Comparison of ENCODE assay signal across 16 cellular contexts in the genomic region with DNA sequence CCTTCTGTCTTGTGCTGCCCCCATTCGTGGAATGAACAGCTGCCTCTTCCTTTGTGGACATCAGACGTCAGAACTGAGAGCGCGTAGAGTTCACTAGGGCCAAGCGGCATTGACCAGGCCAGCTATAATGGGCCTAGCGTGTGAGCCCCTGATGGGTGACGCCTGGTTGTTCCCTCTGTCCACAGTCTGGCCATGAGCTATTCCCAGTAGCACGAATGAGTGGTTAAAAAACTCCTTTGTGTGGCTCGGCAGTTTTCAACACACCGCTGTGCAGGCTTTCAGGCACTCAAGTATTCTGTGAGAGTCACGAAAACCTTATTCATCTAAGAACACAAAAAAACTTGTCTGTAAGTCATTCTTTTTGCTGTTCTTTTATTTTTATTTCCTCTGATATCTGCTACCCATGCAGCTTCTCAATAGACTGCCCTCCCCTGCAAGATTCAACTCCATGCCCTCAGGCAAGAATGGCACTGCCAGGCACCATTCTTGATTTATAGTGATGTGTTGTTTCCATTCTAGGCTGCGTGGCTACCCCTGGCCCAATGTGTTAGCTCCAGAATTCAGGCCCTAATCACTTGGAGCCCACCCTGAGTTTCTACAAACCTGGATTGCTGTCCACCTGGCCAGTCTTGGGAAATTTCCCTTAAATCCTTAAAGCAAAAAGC. TPM values are rescaled to one million over a fixed set of nuclear protein-coding genes. Genes with fewer than 3 reads are reported as not detected.
DNase-seq lines count a peak whose midpoint lies in the region; ATAC-seq and TF ChIP-seq lines count a peak whose summit lies in the region.
"Had no signal": no experiment of that assay in that cellular context is flagged by ENCODE, and none has a peak within 500 bp of the region (broad histone marks: within the 10 kb centered on the region; RNA-seq: fewer than 3 reads in every experiment).

No MANE protein-coding gene starts in this region.

- peaks cover 67% of the 10 kb centered on the region for H3K4me1 ChIP-seq in BE2C
- peaks cover 9% of the 10 kb centered on the region for H3K4me1 ChIP-seq in foreskin keratinocyte

- no peaks in the 10 kb centered on the region for H3K9me3 ChIP-seq in BE2C
- H3K9me3 ChIP-seq in SK-N-MC (ENCODE audit: low read depth, low read length) = no peaks in the 10 kb centered on the region
- H3K9me3 ChIP-seq: BLaER1 treated with 17β-estradiol and CSF1 and Interleukin-3, amounts not matched to agents 10 nM and 100 nM had no signal

- ATAC-seq in HG02973 (IDR thresholded peaks at IDR 0.05; ENCODE audit: unreplicated experiment) (no peak), foreskin keratinocyte (no peak)
- ATAC-seq: PC-3 had no signal

- H3K9ac ChIP-seq in SK-N-MC (ENCODE audit: insufficient read length) = no peak overlapping the region
- H3K9ac ChIP-seq: BLaER1 treated with 17β-estradiol and CSF1 and Interleukin-3, amounts not matched to agents 10 nM and 100 nM had no signal

- H3K27ac ChIP-seq in SK-N-MC (peak overlapping the region; percentile 75; the same call in 1 of the 2 replicates), foreskin keratinocyte (no peak overlapping the region)
- H3K27ac ChIP-seq: BLaER1 treated with 17β-estradiol and CSF1 and Interleukin-3, amounts not matched to agents 10 nM and 100 nM had no signal

- no peak overlapping the region for H3K4me3 ChIP-seq in BE2C (ENCODE audit: low read depth, low read length)
- peak overlapping the region; percentile 56 for H3K4me3 ChIP-seq in SK-N-MC
- H3K4me3 ChIP-seq: BLaER1 treated with 17β-estradiol and CSF1 and Interleukin-3, amounts not matched to agents 10 nM and 100 nM had no signal

- DNase-seq in BE2C (peak; percentile 57), SK-N-MC (ENCODE audit: low read depth, low spot score) (no peak), foreskin melanocyte (peak; percentile 100), pons (ENCODE audit: low spot score) (peak; percentile 59), kidney tubule cell (ENCODE audit: low spot score) (no peak), foreskin keratinocyte (no peak)
- DNase-seq: DMS79 treated with DMSO at 0.1 percent for 48 hours, H7, MV-4-11, NCI-H187 treated with DMSO at 0.1 percent for 48 hours, NCI-H774, PC-3 had no signal

- H3K27me3 ChIP-seq in BE2C (no peaks in the 10 kb centered on the region), foreskin keratinocyte (no peaks in the 10 kb centered on the region)
- H3K27me3 ChIP-seq: BLaER1 treated with 17β-estradiol and CSF1 and Interleukin-3, amounts not matched to agents 10 nM and 100 nM had no signal

- no peak for TF ChIP-seq CTCF in BE2C (IDR thresholded peaks at IDR 0.05; ENCODE audit: low read depth, low read length)
- TF ChIP-seq CTCF in foreskin keratinocyte (conservative IDR thresholded peaks at IDR 0.05) = no peak

- H3K36me3 ChIP-seq in BE2C = no peaks in the 10 kb centered on the region
- H3K36me3 ChIP-seq in SK-N-MC (ENCODE audit: insufficient read depth, low read length) = no peaks in the 10 kb centered on the region
- H3K36me3 ChIP-seq: BLaER1 treated with 17β-estradiol and CSF1 and Interleukin-3, amounts not matched to agents 10 nM and 100 nM had no signal

RNA-seq across cellular contexts. Expression of a gene that starts 52.5 kb away (rescaled TPM):
- 0.73 TPM for polyA plus RNA-seq in BE2C (2012; ENCODE audit: insufficient read depth, insufficient read length, low read depth)
- 0.07 and 0.10 TPM in 2 replicates for total RNA-seq in foreskin keratinocyte
- polyA plus RNA-seq in foreskin keratinocyte = 0.07 TPM in 2 replicates
- total RNA-seq: G401, NCI-H460 had no signal

RNA-seq across cellular contexts. Expression of a gene that starts 53.5 kb away (rescaled TPM):
- polyA plus RNA-seq in BE2C (2012; ENCODE audit: insufficient read depth, insufficient read length, low read depth) = 16.3 TPM
- total RNA-seq in foreskin keratinocyte = 9.0 and 11.1 TPM in 2 replicates
- polyA plus RNA-seq in foreskin keratinocyte = 5.4 and 7.3 TPM in 2 replicates

Comparison
In these comparisons a context has a peak if more than half of its experiments do, and no peak if none do; other contexts are left out.
1. DNase-seq: peak in BE2C (single experiment), foreskin melanocyte (single experiment) and pons (single experiment); none in SK-N-MC (single experiment), kidney tubule cell (single experiment) and foreskin keratinocyte (0 of 2).